8 cellular contexts compared by ENCODE assay signal in genomic region chr10:51389415-51390342, GRCh38.
DNase-seq lines count a peak whose midpoint lies in the region; ATAC-seq and TF ChIP-seq lines count a peak whose summit lies in the region.

No MANE protein-coding gene starts in this region.

- H3K23ac ChIP-seq in trophoblast cell (ENCODE audit: low read length), result no peak overlapping the region

- no peak overlapping the region for H2AFZ ChIP-seq in trophoblast cell (ENCODE audit: insufficient read depth, low read length, poor library complexity)

- DNase-seq in AG08395 (ENCODE audit: low spot score), result peak; percentile 93
- DNase-seq in GM13976 (ENCODE audit: low spot score), result peak; percentile 59
- peak; percentile 0 for DNase-seq in NCI-H1694 (lab: John Stamatoyannopoulos, UW)
- DNase-seq in activated CD8-positive, alpha-beta memory T cell treated with anti-CD3 and anti-CD28 coated beads, Interleukin-2, amount 50 U/mL, for 1 hour (ENCODE audit: extremely low read depth), result peak; percentile 2
- peak in 1 of 2 donors; percentile 38 for DNase-seq in foreskin keratinocyte
- peak; percentile 5 to 57 for DNase-seq in trophoblast cell
- DNase-seq in cerebellum (ENCODE audit: low spot score), result no peak

- no peak overlapping the region for H3K14ac ChIP-seq in trophoblast cell (ENCODE audit: low read length)

- TF ChIP-seq CTCF in GM13976 (IDR thresholded peaks at IDR 0.05; ENCODE audit: borderline replicate concordance, control extremely low read depth, extremely low read depth, insufficient read depth, missing control alignments) (peak; percentile 85), foreskin keratinocyte (conservative IDR thresholded peaks at IDR 0.05) (peak; percentile 79)

- H3K27ac ChIP-seq in foreskin keratinocyte, result no peak overlapping the region
- no peak overlapping the region for H3K27ac ChIP-seq in trophoblast cell (ENCODE audit: low read depth, low read length)

- no peak overlapping the region for H2BK120ac ChIP-seq in trophoblast cell (ENCODE audit: insufficient read depth, low read length, poor library complexity)

- no peak overlapping the region for H2BK5ac ChIP-seq in trophoblast cell (ENCODE audit: low read depth, low read length, poor library complexity)

- H3K79me1 ChIP-seq in trophoblast cell (ENCODE audit: low read length), result no peaks in the 10 kb centered on the region

- no peak overlapping the region for H4K91ac ChIP-seq in trophoblast cell (ENCODE audit: low read depth, low read length)

- no peak overlapping the region for H4K12ac ChIP-seq in trophoblast cell (ENCODE audit: low read depth, low read length)

- no peak overlapping the region for H2AK5ac ChIP-seq in trophoblast cell (ENCODE audit: low read length)

- no peak overlapping the region for H3K4me3 ChIP-seq in trophoblast cell (ENCODE audit: low read depth, low read length)

- peak; percentile 93 for ATAC-seq in HG02759 (IDR thresholded peaks at IDR 0.05; ENCODE audit: unreplicated experiment)
- ATAC-seq in foreskin keratinocyte, result peak; percentile 74

- no peaks in the 10 kb centered on the region for H3K79me2 ChIP-seq in trophoblast cell (ENCODE audit: control insufficient read depth, insufficient read depth, low read length, poor library complexity)

- no CpG with 5 or more reads among the region's 3 CpGs for WGBS in trophoblast cell (ENCODE audit: extremely low coverage, insufficient coverage, insufficient read length)

- no peak overlapping the region for H3K9ac ChIP-seq in trophoblast cell (ENCODE audit: low read length)

- H2BK12ac ChIP-seq in trophoblast cell (ENCODE audit: low read length), result no peak overlapping the region

- in situ Hi-C loops in GM13976 (cut with MboI; ENCODE audit: low sequenced_read_pairs, unreplicated experiment), result no loop called here

- no peaks in the 10 kb centered on the region for H3K4me1 ChIP-seq in foreskin keratinocyte
- H3K4me1 ChIP-seq in trophoblast cell (ENCODE audit: control insufficient read depth in 1 of 2, insufficient read depth in 2 of 2, low read length in 2 of 2), result no peaks in the 10 kb centered on the region

- no peak overlapping the region for H4K8ac ChIP-seq in trophoblast cell (ENCODE audit: low read depth, low read length)

- H3K4me2 ChIP-seq in trophoblast cell (ENCODE audit: low read length), result no peak overlapping the region

- H3K4ac ChIP-seq in trophoblast cell (ENCODE audit: low read depth, low read length), result no peak overlapping the region

- H3K18ac ChIP-seq in trophoblast cell (ENCODE audit: low read length), result no peak overlapping the region

- no peaks in the 10 kb centered on the region for H3K9me3 ChIP-seq in trophoblast cell (ENCODE audit: insufficient read depth, low read depth, low read length)

- no peaks in the 10 kb centered on the region for H3K27me3 ChIP-seq in foreskin keratinocyte
- H3K27me3 ChIP-seq in trophoblast cell (ENCODE audit: insufficient read depth, low read length), result no peaks in the 10 kb centered on the region

- H3K36me3 ChIP-seq in trophoblast cell (ENCODE audit: control insufficient read depth in 1 of 2, insufficient read depth in 2 of 2, low read length in 2 of 2), result no peaks in the 10 kb centered on the region
